2 cellular contexts compared by ENCODE assay signal in genomic region chr20:49706548-49707517, GRCh38.
TF ChIP-seq lines count a peak whose summit lies in the region.

No MANE protein-coding gene starts in this region.

TF ChIP-seq in GM12878, 131 proteins besides CTCF, POLR2A, EP300 and RAD21:
- no peak for TF ChIP-seq EGR1 (IDR thresholded peaks at IDR 0.05; ENCODE audit: borderline replicate concordance in 1 of 2, low read depth in 2 of 2, low read length in 2 of 2)
- TF ChIP-seq CEBPB (IDR thresholded peaks at IDR 0.05; ENCODE audit: borderline replicate concordance in 1 of 2, low read depth in 2 of 2, low read length in 2 of 2) = no peak
- no peak for TF ChIP-seq LARP7 (IDR thresholded peaks at IDR 0.05)
- no peak for TF ChIP-seq RFX5 (IDR thresholded peaks at IDR 0.05; ENCODE audit: low read depth, low read length)
- no peak for TF ChIP-seq PBX3 (IDR thresholded peaks at IDR 0.05; ENCODE audit: insufficient replicate concordance, low read depth, low read length)
- no peak for TF ChIP-seq TCF3 (IDR thresholded peaks at IDR 0.05; ENCODE audit: borderline replicate concordance, insufficient read depth, low read depth, low read length)
- no peak for TF ChIP-seq ATF3 (IDR thresholded peaks at IDR 0.05; ENCODE audit: borderline replicate concordance, extremely low read depth, low read depth, low read length)
- no peak for TF ChIP-seq ZBTB11 (CRISPR knock-in tag; IDR thresholded peaks at IDR 0.05)
- no peak for TF ChIP-seq USF2 (IDR thresholded peaks at IDR 0.05; ENCODE audit: borderline replicate concordance, low read depth, low read length)
- no peak for TF ChIP-seq MYC (IDR thresholded peaks at IDR 0.05; ENCODE audit: insufficient read depth, insufficient read length, insufficient replicate concordance, low read length, severe bottlenecking)
- no peak for TF ChIP-seq ZNF24 (IDR thresholded peaks at IDR 0.05)
- TF ChIP-seq NFXL1 (IDR thresholded peaks at IDR 0.05; ENCODE audit: borderline replicate concordance) = no peak
- TF ChIP-seq SMAD1 (IDR thresholded peaks at IDR 0.05; ENCODE audit: low read depth, partially characterized antibody) = no peak
- no peak for TF ChIP-seq FOXM1 (IDR thresholded peaks at IDR 0.05; ENCODE audit: low read depth, low read length)
- no peak for TF ChIP-seq RB1 (IDR thresholded peaks at IDR 0.05; ENCODE audit: borderline replicate concordance)
- TF ChIP-seq MXI1 (IDR thresholded peaks at IDR 0.05; ENCODE audit: low read depth, low read length) = no peak
- no peak for TF ChIP-seq TAF1 (IDR thresholded peaks at IDR 0.05; ENCODE audit: borderline replicate concordance, low read depth, low read length)
TF ChIP-seq in GM12878: peak in this region for 0.

TF ChIP-seq in HepG2, 621 proteins besides CTCF, POLR2A, EP300 and RAD21:
- TF ChIP-seq ZNF101 (CRISPR knock-in tag; IDR thresholded peaks at IDR 0.05; ENCODE audit: borderline replicate concordance, low read depth) (no peak), SSRP1 (CRISPR knock-in tag; IDR thresholded peaks at IDR 0.05) (0 out of 2 replicates have a peak, but pooled peaks have one; percentile 27), ZEB1 (IDR thresholded peaks at IDR 0.05; ENCODE audit: insufficient replicate concordance, low read depth) (no peak), SAP130 (CRISPR knock-in tag; IDR thresholded peaks at IDR 0.05; ENCODE audit: low read depth) (no peak), KMT2A (CRISPR knock-in tag; IDR thresholded peaks at IDR 0.05) (peak; percentile 34; the same call in 1 of the 2 replicates), ZMYM2 (CRISPR knock-in tag; IDR thresholded peaks at IDR 0.05) (0 out of 2 replicates have a peak, but pooled peaks have one; percentile 37), TGIF2 (CRISPR knock-in tag; IDR thresholded peaks at IDR 0.05) (0 out of 2 replicates have a peak, but pooled peaks have one; percentile 40), LCORL (IDR thresholded peaks at IDR 0.05) (no peak), LCORL (CRISPR knock-in tag; IDR thresholded peaks at IDR 0.05) (peak; percentile 72), NCOA5 (CRISPR knock-in tag; IDR thresholded peaks at IDR 0.05) (no peak), ARNT2 (CRISPR knock-in tag; IDR thresholded peaks at IDR 0.05; ENCODE audit: low read depth) (no peak), ZNF460 (CRISPR knock-in tag; IDR thresholded peaks at IDR 0.05; ENCODE audit: borderline replicate concordance) (no peak), SOX13 (IDR thresholded peaks at IDR 0.05) (no peak), SOX13 (CRISPR knock-in tag; conservative IDR thresholded peaks at IDR 0.05 in 1 of 2, IDR thresholded peaks at IDR 0.05 in 1 of 2) (peak in 1 of 2 experiments; percentile 27; a peak in 1 of 4 replicates), JUNB (CRISPR knock-in tag; IDR thresholded peaks at IDR 0.05; ENCODE audit: borderline replicate concordance) (no peak), HBP1 (CRISPR knock-in tag; IDR thresholded peaks at IDR 0.05; ENCODE audit: low read depth) (no peak), NFATC3 (CRISPR knock-in tag; IDR thresholded peaks at IDR 0.05) (no peak), STAT5B (CRISPR knock-in tag; IDR thresholded peaks at IDR 0.05) (no peak), AHDC1 (CRISPR knock-in tag; IDR thresholded peaks at IDR 0.05; ENCODE audit: borderline replicate concordance) (no peak), FOXA1 (IDR thresholded peaks at IDR 0.05) (no peak), FOXA1 (CRISPR knock-in tag; IDR thresholded peaks at IDR 0.05) (peak; percentile 62; the same call in 1 of the 2 replicates), ZNF30 (CRISPR knock-in tag; IDR thresholded peaks at IDR 0.05) (no peak), ZMYM3 (CRISPR knock-in tag; IDR thresholded peaks at IDR 0.05) (0 out of 2 replicates have a peak, but pooled peaks have one; percentile 8), FOXA3 (CRISPR knock-in tag; IDR thresholded peaks at IDR 0.05) (peak; percentile 71), NCOA2 (CRISPR knock-in tag; IDR thresholded peaks at IDR 0.05) (no peak), TOPORS (CRISPR knock-in tag; IDR thresholded peaks at IDR 0.05) (no peak), MXI1 (IDR thresholded peaks at IDR 0.05; ENCODE audit: borderline replicate concordance, low read depth, low read length) (no peak), ZFP82 (CRISPR knock-in tag; IDR thresholded peaks at IDR 0.05; ENCODE audit: borderline replicate concordance) (no peak), ZNF792 (CRISPR knock-in tag; IDR thresholded peaks at IDR 0.05) (no peak), ZNF362 (CRISPR knock-in tag; IDR thresholded peaks at IDR 0.05; ENCODE audit: borderline replicate concordance) (peak; percentile 60; the same call in 1 of the 2 replicates), ARID2 (CRISPR knock-in tag; IDR thresholded peaks at IDR 0.05; ENCODE audit: borderline replicate concordance) (no peak), ZNF770 (CRISPR knock-in tag; IDR thresholded peaks at IDR 0.05) (no peak), ELK4 (CRISPR knock-in tag; IDR thresholded peaks at IDR 0.05; ENCODE audit: borderline replicate concordance) (no peak), FOXO4 (CRISPR knock-in tag; conservative IDR thresholded peaks at IDR 0.05) (no peak), CHD4 (IDR thresholded peaks at IDR 0.05; ENCODE audit: borderline replicate concordance, low read length) (no peak), TSC22D2 (CRISPR knock-in tag; IDR thresholded peaks at IDR 0.05; ENCODE audit: borderline replicate concordance) (no peak), DMTF1 (CRISPR knock-in tag; IDR thresholded peaks at IDR 0.05) (no peak), CEBPG (CRISPR knock-in tag; IDR thresholded peaks at IDR 0.05) (no peak), MEF2D (CRISPR knock-in tag; IDR thresholded peaks at IDR 0.05) (0 out of 2 replicates have a peak, but pooled peaks have one; percentile 28), TBX2 (CRISPR knock-in tag; IDR thresholded peaks at IDR 0.05; ENCODE audit: borderline replicate concordance) (peak; percentile 52; the same call in 1 of the 2 replicates), RELA (CRISPR knock-in tag; IDR thresholded peaks at IDR 0.05) (no peak)
